23 cellular contexts compared by ENCODE assay signal in the genomic region with DNA sequence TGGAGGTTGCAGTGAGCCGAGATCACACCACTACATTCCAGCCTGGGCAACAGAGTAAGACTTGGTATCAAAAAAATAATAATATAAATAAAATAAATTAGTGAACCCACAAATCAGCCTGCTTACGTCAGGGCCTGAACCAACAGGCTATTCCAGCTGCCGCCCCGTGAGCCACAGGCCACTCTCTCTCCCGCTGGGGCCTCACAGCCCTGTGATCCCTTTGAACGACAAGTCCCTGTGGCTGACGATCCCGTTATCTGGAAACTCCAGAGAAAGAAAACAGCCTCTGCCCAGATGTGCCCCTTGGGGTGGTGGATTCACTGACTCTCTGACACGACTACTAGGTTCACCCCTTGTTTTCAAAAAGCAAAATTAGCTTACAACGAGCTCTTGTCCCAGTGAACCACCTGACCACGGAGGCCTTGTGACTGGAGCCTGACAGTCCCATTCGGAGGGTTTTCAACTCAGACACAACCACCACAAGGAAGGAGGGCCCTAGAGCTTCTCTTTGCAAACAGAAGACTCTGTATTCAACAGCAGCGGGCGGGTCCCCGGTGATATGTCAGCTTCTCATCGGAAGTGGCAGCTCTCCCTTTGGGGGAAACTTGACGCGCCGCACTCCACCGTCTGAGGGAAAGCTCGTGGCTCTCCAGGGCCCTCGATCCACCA. TPM values are rescaled to one million over a fixed set of nuclear protein-coding genes. Genes with fewer than 3 reads are reported as not detected.
DNase-seq lines count a peak whose midpoint lies in the region; ATAC-seq and TF ChIP-seq lines count a peak whose summit lies in the region.
"Had no signal": no experiment of that assay in that cellular context is flagged by ENCODE, and none has a peak within 500 bp of the region (broad histone marks: within the 10 kb centered on the region; RNA-seq: fewer than 3 reads in every experiment).

No MANE protein-coding gene starts in this region.

- no peak overlapping the region for H2AFZ ChIP-seq in mesenchymal stem cell (ENCODE audit: low read depth, low read length)
- H2AFZ ChIP-seq: PC-9 had no signal

- no peak for ATAC-seq in HG03442 (IDR thresholded peaks at IDR 0.05; ENCODE audit: unreplicated experiment)
- no peak for ATAC-seq in HG02678 (IDR thresholded peaks at IDR 0.05; ENCODE audit: unreplicated experiment)

- H3K4me3 ChIP-seq in BLaER1 (no peak overlapping the region), mesenchymal stem cell (ENCODE audit: insufficient read depth in 1 of 2, low read depth in 1 of 2, low read length in 2 of 2) (no peak overlapping the region), uterus (no peak overlapping the region)
- H3K4me3 ChIP-seq: PC-9 had no signal

- no peak for TF ChIP-seq POLR2A in uterus (IDR thresholded peaks at IDR 0.05)

- H3K14ac ChIP-seq in mesenchymal stem cell (ENCODE audit: low read length in 2 of 2): no peak overlapping the region

- H3K27me3 ChIP-seq in BLaER1 (no peaks in the 10 kb centered on the region), mesenchymal stem cell (ENCODE audit: control insufficient read depth in 1 of 2, insufficient read depth in 1 of 2, low read length in 2 of 2) (peaks cover 5 to 50% of the 10 kb centered on the region in 2 experiments), uterus (no peaks in the 10 kb centered on the region)

- H3K9ac ChIP-seq in BLaER1 (peak overlapping the region; percentile 9; the same call in 1 of the 2 replicates), mesenchymal stem cell (ENCODE audit: low read length) (no peak overlapping the region)
- H3K9ac ChIP-seq: SK-N-SH had no signal

- H3K27ac ChIP-seq in BLaER1: peak overlapping the region; percentile 45
- no peak overlapping the region for H3K27ac ChIP-seq in mesenchymal stem cell (ENCODE audit: low read length, poor library complexity, severe bottlenecking)
- no peak overlapping the region for H3K27ac ChIP-seq in uterus
- H3K27ac ChIP-seq: PC-9 had no signal

- peaks cover 83% of the 10 kb centered on the region for H3K4me1 ChIP-seq in BLaER1
- H3K4me1 ChIP-seq in mesenchymal stem cell (ENCODE audit: control insufficient read depth, insufficient read depth, low read depth, low read length): peaks cover 12% of the 10 kb centered on the region
- peaks cover 0 to 7% of the 10 kb centered on the region in 2 donors for H3K4me1 ChIP-seq in uterus

- intact Hi-C loops in uterus (cut with DNase I; ENCODE audit: low total_unique reads): no loop called here

- H3K23ac ChIP-seq in mesenchymal stem cell (ENCODE audit: low read length in 2 of 2): no peak overlapping the region

- no peak for TF ChIP-seq CTCF in uterus (IDR thresholded peaks at IDR 0.05)

- no peak overlapping the region for H4K91ac ChIP-seq in mesenchymal stem cell (ENCODE audit: low read length)

- H4K20me1 ChIP-seq in BLaER1: no peaks in the 10 kb centered on the region

- H3K36me3 ChIP-seq in BLaER1 (no peaks in the 10 kb centered on the region), mesenchymal stem cell (ENCODE audit: control insufficient read depth in 1 of 2, insufficient read depth in 2 of 2, low read depth in 1 of 2, low read length in 2 of 2) (no peaks in the 10 kb centered on the region), uterus (no peaks in the 10 kb centered on the region)

- peak overlapping the region; percentile 19 for H2AK5ac ChIP-seq in mesenchymal stem cell (ENCODE audit: low read length, severe bottlenecking)

- H3K4me2 ChIP-seq in BLaER1: peak overlapping the region; percentile 60
- no peak overlapping the region for H3K4me2 ChIP-seq in mesenchymal stem cell (ENCODE audit: low read length, poor library complexity, severe bottlenecking)
- H3K4me2 ChIP-seq: PC-9, SK-N-SH had no signal

- H2BK120ac ChIP-seq in mesenchymal stem cell (ENCODE audit: low read depth, low read length): no peak overlapping the region

- no peak overlapping the region for H2BK15ac ChIP-seq in mesenchymal stem cell (ENCODE audit: low read depth, poor library complexity, severe bottlenecking)

- in situ Hi-C loops in SK-MEL-5 (cut with HindIII; ENCODE audit: low pct_unique_long_range_greater_than_20kb, low sequenced_read_pairs): no loop called here

- 87% methylated on average over 21 of the region's 22 CpGs for WGBS in mesenchymal stem cell

- no peaks in the 10 kb centered on the region for H3K79me1 ChIP-seq in mesenchymal stem cell (replicated peaks; ENCODE audit: low read length, poor library complexity, severe bottlenecking)

- no peak overlapping the region for H2BK5ac ChIP-seq in mesenchymal stem cell (ENCODE audit: low read depth, low read length, poor library complexity, severe bottlenecking)

- H3K9me3 ChIP-seq in BLaER1 (no peaks in the 10 kb centered on the region), mesenchymal stem cell (ENCODE audit: control insufficient read depth, low read length) (no peaks in the 10 kb centered on the region), uterus (no peaks in the 10 kb centered on the region)
- H3K9me3 ChIP-seq: SK-N-SH had no signal

- peak; percentile 88 for DNase-seq in SK-MEL-5 (ENCODE audit: low read depth, low spot score)
- DNase-seq in mesenchymal stem cell: no peak
- DNase-seq in uterus: no peak
- DNase-seq: AML-193, DMS79, KG1, NCI-H1092 treated with DMSO at 0.1 percent for 48 hours, NCI-H1436 treated with DMSO at 0.1 percent for 48 hours, NCI-H1930, NCI-H2227 treated with DMSO at 0.1 percent for 48 hours, NCI-H510A, NCI-H748 treated with DMSO at 0.1 percent for 48 hours, PC-9, SHP77 treated with DMSO at 0.1 percent for 48 hours, SK-N-SH had no signal

- H4K8ac ChIP-seq in mesenchymal stem cell (ENCODE audit: low read length): no peak overlapping the region

- H2BK12ac ChIP-seq in mesenchymal stem cell (ENCODE audit: low read length in 2 of 2): no peak overlapping the region

- H3K18ac ChIP-seq in mesenchymal stem cell (ENCODE audit: low read depth in 1 of 2, low read length in 2 of 2): no peak overlapping the region

- H3K4ac ChIP-seq in mesenchymal stem cell (ENCODE audit: low read depth in 1 of 2, low read length in 2 of 2): no peak overlapping the region

RNA-seq across cellular contexts. Expression of a gene that starts 4.4 kb away (rescaled TPM):
- total RNA-seq in SK-MEL-5 (2014; rRNA removed; shearing (Covaris generic)): 42.0 and 45.6 TPM in 2 replicates
- polyA plus RNA-seq in SK-MEL-5 (2015; cell fraction: cytosol; rRNA removed): 43.9 and 50.5 TPM in 2 replicates
- 65.7 and 66.9 TPM in 2 replicates for polyA plus RNA-seq in SK-MEL-5 (2015; cell fraction: nucleus; rRNA removed)
- 5.0 TPM for polyA plus RNA-seq in mesenchymal stem cell (2013, experiment 1 of 2)
- polyA plus RNA-seq in mesenchymal stem cell (2013, experiment 2 of 2): 4.6 TPM
- 10 to 100 TPM in 3 of 4 donors, 1 to 10 TPM in 1; 3.2 to 26.3 (median 21.0) TPM for total RNA-seq in uterus
- total RNA-seq: HT-29 had no signal

RNA-seq across cellular contexts. Expression of a gene that starts 20.7 kb away (rescaled TPM):
- 52.3 and 54.1 TPM in 2 replicates for total RNA-seq in SK-MEL-5 (2014; rRNA removed; shearing (Covaris generic))
- polyA plus RNA-seq in SK-MEL-5 (2015; cell fraction: cytosol; rRNA removed): 92.0 and 97.9 TPM in 2 replicates
- polyA plus RNA-seq in SK-MEL-5 (2015; cell fraction: nucleus; rRNA removed): 50.6 and 71.9 TPM in 2 replicates
- 38.4 TPM for polyA plus RNA-seq in mesenchymal stem cell (2013, experiment 1 of 2)
- polyA plus RNA-seq in mesenchymal stem cell (2013, experiment 2 of 2): 36.4 TPM
- total RNA-seq in uterus: 10 to 100 TPM; 22.7 to 45.1 (median 38.6) TPM

RNA-seq across cellular contexts. Expression of a gene that starts 34.8 kb away (rescaled TPM):
- not detected in 2 replicates for total RNA-seq in SK-MEL-5 (2014; rRNA removed; shearing (Covaris generic))
- polyA plus RNA-seq in SK-MEL-5 (2015; cell fraction: cytosol; rRNA removed): not detected in 2 replicates
- polyA plus RNA-seq in SK-MEL-5 (2015; cell fraction: nucleus; rRNA removed): 0.39 TPM in 1 of 2 replicates, not detected in the other
- not detected for polyA plus RNA-seq in mesenchymal stem cell (2013, experiment 1 of 2)
- polyA plus RNA-seq in mesenchymal stem cell (2013, experiment 2 of 2): not detected
- total RNA-seq in uterus: 10 to 100 TPM in 3 of 4 donors, under 1 TPM in 1; 0.55 to 81.4 (median 20.4) TPM
- total RNA-seq: A172, H4, HT-29 had no signal
- polyA plus RNA-seq: AG04450, CD14-positive monocyte, SK-N-SH had no signal

RNA-seq across cellular contexts. Expression of a gene that starts 40.3 kb away (rescaled TPM):
- not detected in 2 replicates for total RNA-seq in SK-MEL-5 (2014; rRNA removed; shearing (Covaris generic))
- not detected in 2 replicates for polyA plus RNA-seq in SK-MEL-5 (2015; cell fraction: cytosol; rRNA removed)
- polyA plus RNA-seq in SK-MEL-5 (2015; cell fraction: nucleus; rRNA removed): not detected in 2 replicates
- not detected for polyA plus RNA-seq in mesenchymal stem cell (2013, experiment 1 of 2)
- not detected for polyA plus RNA-seq in mesenchymal stem cell (2013, experiment 2 of 2)
- total RNA-seq in uterus: 100 to 1,000 TPM in 2 of 4 donors, 10 to 100 TPM in 1, 1 to 10 TPM in 1; 1.2 to 164 (median 89.7) TPM
- total RNA-seq: A172, H4, HT-29, PC-9 had no signal
- polyA plus RNA-seq: AG04450, CD14-positive monocyte, SK-N-SH had no signal

RNA-seq across cellular contexts. Expression of a gene that starts 45.3 kb away (rescaled TPM):
- 61.5 and 66.9 TPM in 2 replicates for total RNA-seq in SK-MEL-5 (2014; rRNA removed; shearing (Covaris generic))
- 149 and 171 TPM in 2 replicates for polyA plus RNA-seq in SK-MEL-5 (2015; cell fraction: cytosol; rRNA removed)
- polyA plus RNA-seq in SK-MEL-5 (2015; cell fraction: nucleus; rRNA removed): 32.6 and 36.2 TPM in 2 replicates
- polyA plus RNA-seq in mesenchymal stem cell (2013, experiment 1 of 2): 29.0 TPM
- 30.0 TPM for polyA plus RNA-seq in mesenchymal stem cell (2013, experiment 2 of 2)
- 1,000 to 10,000 TPM in 1 of 4 donors, 100 to 1,000 TPM in 3; 119 to 1,791 (median 307) TPM for total RNA-seq in uterus
